In the genomic region with DNA sequence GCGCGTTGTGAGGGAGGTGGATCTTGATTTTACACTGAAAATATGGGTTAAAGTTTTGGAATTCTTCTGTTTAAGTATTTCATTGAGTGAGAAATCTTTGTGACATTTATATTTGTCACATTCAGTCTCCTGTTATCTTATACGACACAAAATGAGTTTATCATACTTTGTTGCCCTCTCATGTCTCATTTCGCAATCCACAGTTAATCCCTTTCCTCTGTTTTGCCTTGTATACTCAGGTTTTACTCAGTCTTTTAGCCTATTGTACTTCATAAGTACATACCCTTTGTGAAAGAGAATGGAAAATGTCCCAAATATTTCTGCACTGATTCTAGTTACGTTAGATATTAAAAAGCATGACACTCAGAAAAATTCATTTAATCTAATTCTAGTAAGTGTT, we compare ENCODE assay signal across 1 cellular context.
TF ChIP-seq lines count a peak whose summit lies in the region.

No MANE protein-coding gene starts in this region.

TF ChIP-seq in IMR-90, 13 proteins besides CTCF, POLR2A, EP300 and RAD21:
- TF ChIP-seq, protein P1, sequence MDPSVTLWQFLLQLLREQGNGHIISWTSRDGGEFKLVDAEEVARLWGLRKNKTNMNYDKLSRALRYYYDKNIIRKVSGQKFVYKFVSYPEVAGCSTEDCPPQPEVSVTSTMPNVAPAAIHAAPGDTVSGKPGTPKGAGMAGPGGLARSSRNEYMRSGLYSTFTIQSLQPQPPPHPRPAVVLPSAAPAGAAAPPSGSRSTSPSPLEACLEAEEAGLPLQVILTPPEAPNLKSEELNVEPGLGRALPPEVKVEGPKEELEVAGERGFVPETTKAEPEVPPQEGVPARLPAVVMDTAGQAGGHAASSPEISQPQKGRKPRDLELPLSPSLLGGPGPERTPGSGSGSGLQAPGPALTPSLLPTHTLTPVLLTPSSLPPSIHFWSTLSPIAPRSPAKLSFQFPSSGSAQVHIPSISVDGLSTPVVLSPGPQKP (IDR thresholded peaks at IDR 0.05; ENCODE audit: borderline replicate concordance, low read depth, low read length): no peak
- TF ChIP-seq MXI1 (IDR thresholded peaks at IDR 0.05; ENCODE audit: borderline replicate concordance, low read depth, low read length) (no peak), CEBPB (IDR thresholded peaks at IDR 0.05; ENCODE audit: low read depth, low read length) (peak; percentile 94)
TF ChIP-seq in IMR-90: peak in this region for 1.
